ENCODE assay signal across 8 cellular contexts in the genomic region with DNA sequence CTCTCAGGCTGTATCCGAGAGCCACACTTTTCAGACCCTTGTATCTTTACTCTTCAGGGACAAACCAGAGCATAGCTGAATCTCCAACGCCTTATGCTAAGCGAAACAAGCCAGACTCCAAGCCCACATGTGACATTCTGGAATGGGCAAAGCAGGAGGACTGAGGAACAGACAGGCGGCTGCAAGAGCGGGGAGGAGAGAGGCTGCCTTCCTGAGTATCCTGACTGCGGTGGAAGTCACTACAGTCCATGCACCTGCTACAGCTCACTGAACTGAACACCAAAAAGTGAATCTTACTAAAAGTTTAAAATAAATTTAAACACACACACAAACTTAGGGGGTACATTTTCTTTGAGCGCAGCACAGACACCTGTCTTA. TPM values are rescaled to one million over a fixed set of nuclear protein-coding genes. Genes with fewer than 3 reads are reported as not detected.
DNase-seq lines count a peak whose midpoint lies in the region; ATAC-seq and TF ChIP-seq lines count a peak whose summit lies in the region.

No MANE protein-coding gene starts in this region.

- no peaks in the 10 kb centered on the region for H3K27me3 ChIP-seq in PC-3 (ENCODE audit: low read length)

- ATAC-seq in PC-3 (peak; percentile 7), HG02678 (IDR thresholded peaks at IDR 0.05; ENCODE audit: unreplicated experiment) (no peak)

- CTCF ChIA-PET in PC-3 (lab: Charles Lee): no interaction called here

- no peaks in the 10 kb centered on the region for H3K9me2 ChIP-seq in PC-3 (replicated peaks; ENCODE audit: low read length)

- intact Hi-C loops in PC-3 (cut with micrococcal nuclease): loop anchor here (1.0 to 2.0 kb wide), 2 partner anchors 44 to 83 kb away; no protein-coding TSS in a partner anchor

- H3K4me3 ChIP-seq in GM12875 (ENCODE audit: low read depth, low read length): peak overlapping the region; percentile 92
- peak overlapping the region; percentile 86 for H3K4me3 ChIP-seq in PC-3 (ENCODE audit: low read length)
- H3K4me3 ChIP-seq in epithelial cell of esophagus (ENCODE audit: low read length): peak overlapping the region; percentile 95

- TF ChIP-seq CTCF in GM12875 (IDR thresholded peaks at IDR 0.05; ENCODE audit: borderline replicate concordance, insufficient read depth, low read depth, low read length) (no peak), PC-3 (conservative IDR thresholded peaks at IDR 0.05; ENCODE audit: low read depth, low read length) (no peak), epithelial cell of esophagus (IDR thresholded peaks at IDR 0.05; ENCODE audit: insufficient read depth, low read depth, low read length, missing control alignments) (no peak), progenitor cell of endocrine pancreas (IDR thresholded peaks at IDR 0.05; ENCODE audit: unreplicated experiment) (no peak)

- H2AFZ ChIP-seq in PC-3 (ENCODE audit: low read length): no peak overlapping the region; the same call in 1 of the 2 replicates

- POLR2A ChIA-PET in PC-3 (lab: Charles Lee; ENCODE audit: unreplicated experiment): no interaction called here

- H3K36me3 Mint-ChIP-seq in progenitor cell of endocrine pancreas (ENCODE audit: insufficient read depth): no peaks in the 10 kb centered on the region

- H3K36me3 ChIP-seq in PC-3 (ENCODE audit: low read depth, low read length): no peaks in the 10 kb centered on the region

- H3K4me2 ChIP-seq in PC-3 (ENCODE audit: low read length): peak overlapping the region; percentile 95

- no TSS peak for BruUV-seq in PC-3 (replicated peaks; lab: Mats Ljungman, UMichigan)

- DNase-seq in PC-3: no peak
- DNase-seq in epithelial cell of esophagus (ENCODE audit: low read depth): no peak
- DNase-seq in progenitor cell of endocrine pancreas (ENCODE audit: low spot score, unreplicated experiment): no peak
- no peak for DNase-seq in stimulated activated CD4-positive, alpha-beta T cell treated with anti-CD3 and anti-CD28 coated beads, Interleukin-12 subunit alpha, Interleukin-12 subunit beta, amount 100 ng/mL, for 4 hours
- no peak for DNase-seq in kidney glomerular epithelial cell (lab: John Stamatoyannopoulos, UW)
- DNase-seq in activated gamma-delta T cell (lab: John Stamatoyannopoulos, UW): no peak

- no peak overlapping the region for H3K27ac ChIP-seq in PC-3 (ENCODE audit: low read length)

- H3K27ac Mint-ChIP-seq in progenitor cell of endocrine pancreas: no peak overlapping the region

- H3K4me1 Mint-ChIP-seq in progenitor cell of endocrine pancreas (ENCODE audit: low read depth): peaks cover 24% of the 10 kb centered on the region

- H3K9me3 Mint-ChIP-seq in progenitor cell of endocrine pancreas (ENCODE audit: low read depth): no peaks in the 10 kb centered on the region

- H3K79me2 ChIP-seq in PC-3 (ENCODE audit: low read length): peaks cover 62% of the 10 kb centered on the region

- H3F3A ChIP-seq in PC-3 (ENCODE audit: low read length, unreplicated experiment): no peaks in the 10 kb centered on the region

- H3K9me3 ChIP-seq in PC-3 (ENCODE audit: low read length): no peaks in the 10 kb centered on the region

- H3K4me1 ChIP-seq in PC-3 (ENCODE audit: insufficient read depth, low read length): peaks cover 9% of the 10 kb centered on the region; the same call in 1 of the 2 replicates

- peak overlapping the region; percentile 96 for H3K4me3 Mint-ChIP-seq in progenitor cell of endocrine pancreas (ENCODE audit: low read depth)

- H4K20me1 ChIP-seq in PC-3 (ENCODE audit: low read length): peaks cover 19% of the 10 kb centered on the region

- H3K27me3 Mint-ChIP-seq in progenitor cell of endocrine pancreas: no peaks in the 10 kb centered on the region

- H3K9ac ChIP-seq in PC-3 (ENCODE audit: low read length): peak overlapping the region; percentile 87

RNA-seq across cellular contexts. Expression of a gene that starts 1.5 kb away (rescaled TPM):
- total RNA-seq in PC-3 (2014; rRNA removed): 80.3 and 85.4 TPM in 2 replicates
- total RNA-seq in progenitor cell of endocrine pancreas: 169 and 175 TPM in 2 replicates
